9 cellular contexts compared by ENCODE assay signal in the genomic region with DNA sequence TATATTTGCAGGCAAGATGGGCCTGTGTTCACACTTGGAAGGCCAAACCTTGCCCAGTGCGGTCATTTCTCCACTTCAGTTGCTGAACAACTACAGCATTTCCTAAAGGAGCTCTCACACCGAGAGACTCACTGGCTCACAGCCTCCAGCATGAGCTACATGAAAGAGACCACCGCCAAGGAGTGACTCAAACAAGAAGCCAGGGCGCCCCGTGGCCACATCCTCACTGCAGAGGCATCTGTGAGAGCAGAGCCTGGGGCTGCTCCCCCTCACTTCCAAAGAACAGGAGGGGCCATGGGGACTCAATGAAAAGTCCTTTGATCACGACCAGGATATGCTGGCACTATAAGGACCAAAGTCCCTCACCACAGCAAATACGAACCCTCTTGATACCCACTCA. TPM values are rescaled to one million over a fixed set of nuclear protein-coding genes. Genes with fewer than 3 reads are reported as not detected.
DNase-seq lines count a peak whose midpoint lies in the region; ATAC-seq, FAIRE-seq and TF ChIP-seq lines count a peak whose summit lies in the region.
"Had no signal": no experiment of that assay in that cellular context is flagged by ENCODE, and none has a peak within 500 bp of the region (broad histone marks: within the 10 kb centered on the region; RNA-seq: fewer than 3 reads in every experiment).

No MANE protein-coding gene starts in this region.

- H3K9me3 ChIP-seq in pancreas, result no peaks in the 10 kb centered on the region

- H3K27ac ChIP-seq in pancreas, result peak overlapping the region; percentile 74 to 86 (median 82)
- H3K27ac ChIP-seq: C4-2B had no signal

- peak; percentile 50 for DNase-seq in CD1c-positive myeloid dendritic cell (ENCODE audit: extremely low spot score)
- peak; percentile 28 for DNase-seq in KG1 (lab: John Stamatoyannopoulos, UW)
- DNase-seq in activated T-helper 1 cell treated with Interleukin-2 at 50 U/mL for 16 hours (ENCODE audit: low read depth), result peak; percentile 80
- DNase-seq in pancreas, result no peak
- DNase-seq in Kasumi-1 (lab: John Stamatoyannopoulos, UW), result no peak
- no peak for DNase-seq in NCI-H774 (lab: John Stamatoyannopoulos, UW)
- DNase-seq in DMS79 treated with DMSO at 0.1 percent for 48 hours (lab: John Stamatoyannopoulos, UW), result no peak

- TF ChIP-seq CTCF in pancreas (IDR thresholded peaks at IDR 0.05), result no peak

- ATAC-seq in pancreas (no peak), HG02642 (IDR thresholded peaks at IDR 0.05; ENCODE audit: poor library complexity, unreplicated experiment) (no peak)

- WGBS in pancreas, 2 donors, result 94 to 97% methylated on average over 7 of the region's 7 CpGs

- FAIRE-seq in pancreas (lab: Jason Lieb, UNC), result no peak

- no peaks in the 10 kb centered on the region for H3K36me3 ChIP-seq in pancreas

- H3K27me3 ChIP-seq in pancreas, result no peaks in the 10 kb centered on the region

- intact Hi-C loops in pancreas (cut with DNase I), result no loop called here

- no peak overlapping the region for H3K4me3 ChIP-seq in pancreas

- peaks cover 36 to 50% (median 46%) of the 10 kb centered on the region in 3 donors for H3K4me1 ChIP-seq in pancreas

RNA-seq across cellular contexts. Expression of gene TMEM163, which starts 50.0 kb away (rescaled TPM):
- 10 to 100 TPM; 14.8 to 30.5 (median 19.9) TPM for total RNA-seq in pancreas
- 10 to 100 TPM; 20.3 to 25.2 TPM for polyA plus RNA-seq in pancreas

Comparison
In these comparisons a context has a peak if more than half of its experiments do, and no peak if none do; other contexts are left out.
1. DNase-seq: peak in CD1c-positive myeloid dendritic cell (single experiment), KG1 (single experiment) and activated T-helper 1 cell treated with Interleukin-2 at 50 U/mL for 16 hours (single experiment); none in pancreas (0 of 6), Kasumi-1 (0 of 2), NCI-H774 (single experiment) and DMS79 treated with DMSO at 0.1 percent for 48 hours (single experiment).